Comparison of ENCODE assay signal across 14 cellular contexts in genomic region chr2:119488245-119489182, GRCh38. TPM values are rescaled to one million over a fixed set of nuclear protein-coding genes. Genes with fewer than 3 reads are reported as not detected.
DNase-seq lines count a peak whose midpoint lies in the region; ATAC-seq and TF ChIP-seq lines count a peak whose summit lies in the region.
"Had no signal": no experiment of that assay in that cellular context is flagged by ENCODE, and none has a peak within 500 bp of the region (broad histone marks: within the 10 kb centered on the region; RNA-seq: fewer than 3 reads in every experiment).

No MANE protein-coding gene starts in this region.

- ATAC-seq in WTC11: peak; percentile 60
- peak; percentile 42 to 55 for ATAC-seq in lower lobe of right lung
- ATAC-seq: natural killer cell treated with Interleukin-12 subunit alpha and Interleukin-12 subunit beta and Interleukin-15 and Interleukin-18, amount 100 ng/mL, for 72 hours had no signal

- peaks cover 70% of the 10 kb centered on the region for H3K4me1 Mint-ChIP-seq in Caco-2 (ENCODE audit: low read depth, unreplicated experiment)
- peaks cover 21% of the 10 kb centered on the region for H3K4me1 Mint-ChIP-seq in WTC11

- TSS peak; percentile 77 for BruUV-seq in Caco-2 (replicated peaks; lab: Mats Ljungman, UMichigan)

- TF ChIP-seq POLR2A in prostate gland (IDR thresholded peaks at IDR 0.05): no peak

- peak overlapping the region; percentile 80 for H3K27ac Mint-ChIP-seq in Caco-2 (ENCODE audit: unreplicated experiment)
- H3K27ac Mint-ChIP-seq in WTC11: no peak overlapping the region; the same call in 1 of the 2 replicates
- H3K27ac Mint-ChIP-seq: natural killer cell treated with Interleukin-12 subunit alpha and Interleukin-12 subunit beta and Interleukin-15 and Interleukin-18, amount 100 ng/mL, for 72 hours had no signal

- 83% methylated on average over 23 of the region's 23 CpGs for WGBS in prostate gland

- H3K4me1 ChIP-seq in Caco-2 (peaks cover 72% of the 10 kb centered on the region), lower lobe of right lung (peaks cover 60% of the 10 kb centered on the region), prostate gland (replicated peaks) (peaks cover 3% of the 10 kb centered on the region)
- H3K4me1 ChIP-seq: vagina had no signal

- H3K4me3 ChIP-seq in Caco-2 (ENCODE audit: low read depth, low read length): no peak overlapping the region
- H3K4me3 ChIP-seq in lower lobe of right lung: no peak overlapping the region
- H3K4me3 ChIP-seq in prostate gland: no peak overlapping the region
- H3K4me3 ChIP-seq: cardiac muscle cell, vagina had no signal

- H3K27ac ChIP-seq in lower lobe of right lung: peak overlapping the region; percentile 58
- no peak overlapping the region for H3K27ac ChIP-seq in prostate gland
- H3K27ac ChIP-seq: cardiac muscle cell, vagina had no signal

- H3K27me3 ChIP-seq in Caco-2 (replicated peaks; ENCODE audit: control insufficient read depth, insufficient read depth, low read length) (no peaks in the 10 kb centered on the region), lower lobe of right lung (ENCODE audit: low read depth) (no peaks in the 10 kb centered on the region), prostate gland (replicated peaks; ENCODE audit: insufficient read depth) (no peaks in the 10 kb centered on the region)
- H3K27me3 ChIP-seq: cardiac muscle cell, vagina had no signal

- POLR2A ChIA-PET in Caco-2 (lab: Charles Lee) (interaction anchor here (0.5 to 1.0 kb wide), 3 partner anchors 8 to 154 kb away, joined by 5 to 6 read pairs (median 6); partner anchors contain the start of gene TMEM37), HEK293T (lab: Yijun Ruan, JAX) (no interaction called here), WTC11 (lab: Charles Lee) (no interaction called here)

- H3K36me3 ChIP-seq in Caco-2 (ENCODE audit: control insufficient read depth, insufficient read depth, low read length): no peaks in the 10 kb centered on the region
- H3K36me3 ChIP-seq in lower lobe of right lung: no peaks in the 10 kb centered on the region
- H3K36me3 ChIP-seq in prostate gland: no peaks in the 10 kb centered on the region
- H3K36me3 ChIP-seq: cardiac muscle cell, vagina had no signal

- DNase-seq in Caco-2 (no peak), HEK293T (ENCODE audit: extremely low spot score) (peak; percentile 5), WTC11 (ENCODE audit: low spot score) (no peak), lower lobe of right lung (no peak), AG20443 (ENCODE audit: low spot score) (no peak), GDM1 (lab: John Stamatoyannopoulos, UW) (no peak), prostate gland (ENCODE audit: low spot score) (no peak)
- no peak for DNase-seq in effector CD4-positive, alpha-beta T cell
- DNase-seq: activated effector memory CD4-positive, alpha-beta T cell treated with Interleukin-2 at 50 U/mL for 16 hours; erythroblast; Kasumi-1 had no signal

- H3K27me3 Mint-ChIP-seq in Caco-2 (ENCODE audit: insufficient read depth, unreplicated experiment) (no peaks in the 10 kb centered on the region), WTC11 (ENCODE audit: low read depth) (no peaks in the 10 kb centered on the region)

- intact Hi-C loops in Caco-2 (cut with micrococcal nuclease; ENCODE audit: unreplicated experiment) (loop anchor here (5.0 kb wide), 1 partner anchor 61 kb away; no protein-coding TSS in a partner anchor), lower lobe of right lung (cut with DNase I) (no loop called here), prostate gland (cut with DNase I) (no loop called here)

- H3K4me3 Mint-ChIP-seq in Caco-2 (ENCODE audit: unreplicated experiment): peak overlapping the region; percentile 43
- no peak overlapping the region for H3K4me3 Mint-ChIP-seq in WTC11
- H3K4me3 Mint-ChIP-seq: natural killer cell treated with Interleukin-12 subunit alpha and Interleukin-12 subunit beta and Interleukin-15 and Interleukin-18, amount 100 ng/mL, for 72 hours had no signal

- CTCF ChIA-PET in Caco-2 (lab: Charles Lee): interaction anchor here (1.0 to 1.7 kb wide), 3 partner anchors 7 to 33 kb away, joined by 3 to 13 read pairs (median 8); no protein-coding TSS in a partner anchor
- CTCF ChIA-PET in HEK293T (lab: Yijun Ruan, JAX): interaction anchor here (1.7 kb wide), 1 partner anchor 12 kb away, joined by 5 read pairs; no protein-coding TSS in a partner anchor
- CTCF ChIA-PET in WTC11 (lab: Charles Lee): interaction anchor here (0.8 to 7.9 kb wide), 12 partner anchors 9 to 607 kb away, joined by 3 to 72 read pairs (median 4); partner anchors contain the start of gene SCTR

- TF ChIP-seq CTCF in Caco-2 (IDR thresholded peaks at IDR 0.05; ENCODE audit: insufficient read depth in 1 of 2, low read depth in 1 of 2, low read length in 1 of 2, severe bottlenecking in 1 of 2, unreplicated experiment in 1 of 2) (no peak), WTC11 (IDR thresholded peaks at IDR 0.05) (no peak), lower lobe of right lung (IDR thresholded peaks at IDR 0.05) (no peak), prostate gland (IDR thresholded peaks at IDR 0.05) (no peak)

- H3K9me3 ChIP-seq in Caco-2 (no peaks in the 10 kb centered on the region), lower lobe of right lung (no peaks in the 10 kb centered on the region), prostate gland (no peaks in the 10 kb centered on the region)
- H3K9me3 ChIP-seq: vagina had no signal

- H3K36me3 Mint-ChIP-seq in Caco-2 (ENCODE audit: insufficient read depth, unreplicated experiment): peaks cover 19% of the 10 kb centered on the region
- no peaks in the 10 kb centered on the region for H3K36me3 Mint-ChIP-seq in WTC11
- H3K36me3 Mint-ChIP-seq: natural killer cell treated with Interleukin-12 subunit alpha and Interleukin-12 subunit beta and Interleukin-15 and Interleukin-18, amount 100 ng/mL, for 72 hours had no signal

- H3K9me3 Mint-ChIP-seq in Caco-2 (ENCODE audit: unreplicated experiment): no peaks in the 10 kb centered on the region
- no peaks in the 10 kb centered on the region for H3K9me3 Mint-ChIP-seq in WTC11
- H3K9me3 Mint-ChIP-seq: natural killer cell treated with Interleukin-12 subunit alpha and Interleukin-12 subunit beta and Interleukin-15 and Interleukin-18, amount 100 ng/mL, for 72 hours had no signal

TF ChIP-seq in HEK293T, 16 proteins besides CTCF, POLR2A, EP300 and RAD21:
- TF ChIP-seq FOXA1 (IDR thresholded peaks at IDR 0.05): no peak
- TF ChIP-seq NFRKB (IDR thresholded peaks at IDR 0.05): no peak
- TF ChIP-seq ARNT (IDR thresholded peaks at IDR 0.05): no peak
- no peak for TF ChIP-seq ELF4 (IDR thresholded peaks at IDR 0.05)
TF ChIP-seq in HEK293T: peak in this region for 0.

TF ChIP-seq in WTC11, 78 proteins besides CTCF, POLR2A, EP300 and RAD21 (continues in another document):
- TF ChIP-seq, protein P1, sequence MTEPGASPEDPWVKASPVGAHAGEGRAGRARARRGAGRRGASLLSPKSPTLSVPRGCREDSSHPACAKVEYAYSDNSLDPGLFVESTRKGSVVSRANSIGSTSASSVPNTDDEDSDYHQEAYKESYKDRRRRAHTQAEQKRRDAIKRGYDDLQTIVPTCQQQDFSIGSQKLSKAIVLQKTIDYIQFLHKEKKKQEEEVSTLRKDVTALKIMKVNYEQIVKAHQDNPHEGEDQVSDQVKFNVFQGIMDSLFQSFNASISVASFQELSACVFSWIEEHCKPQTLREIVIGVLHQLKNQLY (CRISPR knock-in tag; IDR thresholded peaks at IDR 0.05): no peak
- TF ChIP-seq, protein P2, sequence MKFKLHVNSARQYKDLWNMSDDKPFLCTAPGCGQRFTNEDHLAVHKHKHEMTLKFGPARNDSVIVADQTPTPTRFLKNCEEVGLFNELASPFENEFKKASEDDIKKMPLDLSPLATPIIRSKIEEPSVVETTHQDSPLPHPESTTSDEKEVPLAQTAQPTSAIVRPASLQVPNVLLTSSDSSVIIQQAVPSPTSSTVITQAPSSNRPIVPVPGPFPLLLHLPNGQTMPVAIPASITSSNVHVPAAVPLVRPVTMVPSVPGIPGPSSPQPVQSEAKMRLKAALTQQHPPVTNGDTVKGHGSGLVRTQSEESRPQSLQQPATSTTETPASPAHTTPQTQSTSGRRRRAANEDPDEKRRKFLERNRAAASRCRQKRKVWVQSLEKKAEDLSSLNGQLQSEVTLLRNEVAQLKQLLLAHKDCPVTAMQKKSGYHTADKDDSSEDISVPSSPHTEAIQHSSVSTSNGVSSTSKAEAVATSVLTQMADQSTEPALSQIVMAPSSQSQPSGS (CRISPR knock-in tag; IDR thresholded peaks at IDR 0.05; ENCODE audit: borderline replicate concordance, low read depth): no peak
- TF ChIP-seq SMAD3 (CRISPR knock-in tag; IDR thresholded peaks at IDR 0.05; ENCODE audit: borderline replicate concordance) (no peak), CREM (CRISPR knock-in tag; IDR thresholded peaks at IDR 0.05) (no peak), E2F5 (CRISPR knock-in tag; IDR thresholded peaks at IDR 0.05) (no peak)
- TF ChIP-seq, protein P3, sequence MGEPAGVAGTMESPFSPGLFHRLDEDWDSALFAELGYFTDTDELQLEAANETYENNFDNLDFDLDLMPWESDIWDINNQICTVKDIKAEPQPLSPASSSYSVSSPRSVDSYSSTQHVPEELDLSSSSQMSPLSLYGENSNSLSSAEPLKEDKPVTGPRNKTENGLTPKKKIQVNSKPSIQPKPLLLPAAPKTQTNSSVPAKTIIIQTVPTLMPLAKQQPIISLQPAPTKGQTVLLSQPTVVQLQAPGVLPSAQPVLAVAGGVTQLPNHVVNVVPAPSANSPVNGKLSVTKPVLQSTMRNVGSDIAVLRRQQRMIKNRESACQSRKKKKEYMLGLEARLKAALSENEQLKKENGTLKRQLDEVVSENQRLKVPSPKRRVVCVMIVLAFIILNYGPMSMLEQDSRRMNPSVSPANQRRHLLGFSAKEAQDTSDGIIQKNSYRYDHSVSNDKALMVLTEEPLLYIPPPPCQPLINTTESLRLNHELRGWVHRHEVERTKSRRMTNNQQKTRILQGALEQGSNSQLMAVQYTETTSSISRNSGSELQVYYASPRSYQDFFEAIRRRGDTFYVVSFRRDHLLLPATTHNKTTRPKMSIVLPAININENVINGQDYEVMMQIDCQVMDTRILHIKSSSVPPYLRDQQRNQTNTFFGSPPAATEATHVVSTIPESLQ (CRISPR knock-in tag; IDR thresholded peaks at IDR 0.05): no peak

RNA-seq across cellular contexts. Expression of gene SCTR, which starts 35.8 kb away (rescaled TPM):
- total RNA-seq in Caco-2 (2022): not detected in 2 replicates
- total RNA-seq in WTC11 (2021): 0.09 to 0.18 TPM in 2 of 3 replicates, not detected in the other
- total RNA-seq in lower lobe of right lung: 13.2 TPM
- total RNA-seq in prostate gland: not detected
- total RNA-seq: natural killer cell treated with Interleukin-12 subunit alpha and Interleukin-12 subunit beta and Interleukin-15 and Interleukin-18, amount 100 ng/mL, for 72 hours; vagina had no signal

RNA-seq across cellular contexts. Expression of gene CFAP221, which starts 55.7 kb away (rescaled TPM):
- total RNA-seq in Caco-2 (2022) (0.60 TPM in 1 of 2 replicates, not detected in the other), WTC11 (2021) (0.14 to 0.94 TPM (median 0.35 TPM) in 3 replicates), lower lobe of right lung (33.9 TPM), prostate gland (10 to 100 TPM in 1 of 2 donors, not detected in 1; 18.3 TPM)
- total RNA-seq: natural killer cell treated with Interleukin-12 subunit alpha and Interleukin-12 subunit beta and Interleukin-15 and Interleukin-18, amount 100 ng/mL, for 72 hours had no signal

RNA-seq across cellular contexts. Expression of gene TMEM37, which starts 56.9 kb away (rescaled TPM):
- total RNA-seq in Caco-2 (2022): 13.8 and 15.8 TPM in 2 replicates
- 7.6 to 9.6 TPM (median 8.5 TPM) in 3 replicates for total RNA-seq in WTC11 (2021)
- total RNA-seq in lower lobe of right lung: 21.7 TPM
- 1 to 10 TPM; 1.7 to 6.8 TPM for total RNA-seq in prostate gland
- total RNA-seq: natural killer cell treated with Interleukin-12 subunit alpha and Interleukin-12 subunit beta and Interleukin-15 and Interleukin-18, amount 100 ng/mL, for 72 hours had no signal

Comparison
In these comparisons a context has a peak if more than half of its experiments do, and no peak if none do; other contexts are left out.
1. RNA of gene SCTR, which starts 35.8 kb away (total RNA-seq): 13.2 TPM in lower lobe of right lung (single experiment); 0.09 to 0.18 TPM in WTC11, not detected in Caco-2 and not detected in prostate gland; every median in the first group is over 10 times any median in the second.